ENCODE assay signal across 32 cellular contexts in the genomic region with DNA sequence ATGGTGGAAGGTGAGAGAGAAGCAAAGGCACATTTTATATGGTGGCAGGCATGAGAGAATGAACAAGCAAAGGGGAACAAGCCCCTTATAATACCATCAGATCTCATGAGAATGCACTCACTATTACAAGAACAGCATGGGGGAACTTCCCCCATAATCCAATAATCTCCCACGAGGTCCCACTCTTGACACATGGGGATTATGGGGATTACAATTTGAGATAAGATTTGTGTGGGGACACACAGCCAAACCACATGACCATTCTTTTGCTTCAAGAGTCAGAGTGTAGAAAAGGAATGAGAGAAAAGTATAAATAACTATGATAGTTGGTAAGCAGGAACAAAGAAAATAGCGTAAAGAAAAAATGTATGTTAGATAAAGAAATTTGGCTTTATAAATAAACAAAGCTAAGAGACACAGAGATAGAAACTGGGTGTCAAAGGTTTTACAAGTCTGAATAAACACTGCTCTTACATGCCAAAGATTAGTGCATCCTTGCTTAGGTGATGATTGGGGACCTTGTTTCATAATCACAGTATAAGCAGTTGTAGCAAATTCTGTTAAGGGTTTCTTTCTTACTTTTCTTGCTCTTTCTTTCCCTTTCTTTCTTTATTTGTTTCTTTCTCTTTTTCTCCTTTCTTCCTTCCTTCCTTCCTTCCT.
"Had no signal": no experiment of that assay in that cellular context is flagged by ENCODE, and none has a peak within 500 bp of the region (broad histone marks: within the 10 kb centered on the region; RNA-seq: fewer than 3 reads in every experiment).

No MANE protein-coding gene starts in this region.

- DNase-seq: activated CD4-positive, alpha-beta memory T cell treated with anti-CD3 and anti-CD28 coated beads, Interleukin-2, amount 10 ng/mL, durations not matched to agents 7 days and 5 days; activated CD4-positive, alpha-beta T cell treated with anti-CD3 and anti-CD28 coated beads for 1 hour; activated CD4-positive, alpha-beta T cell treated with anti-CD3 and anti-CD28 coated beads for 4 hours; activated CD4-positive, alpha-beta T cell treated with anti-CD3 and anti-CD28 coated beads, Interleukin-2, amount 10 ng/mL, durations not matched to agents 7 days and 5 days; activated CD4-positive, alpha-beta T cell treated with anti-CD3 and anti-CD28 coated beads, Interleukin-2, amount 50 U/mL, for 4 hours; activated CD8-positive, alpha-beta memory T cell treated with anti-CD3 and anti-CD28 coated beads, Interleukin-2, amount 50 U/mL, for 48 hours; activated gamma-delta T cell; activated naive CD4-positive, alpha-beta T cell; activated naive CD4-positive, alpha-beta T cell treated with anti-CD3 and anti-CD28 coated beads, Interleukin-2, amount 10 ng/mL, durations not matched to agents 7 days and 5 days; activated naive CD8-positive, alpha-beta T cell treated with anti-CD3 and anti-CD28 coated beads, Interleukin-2, amount 10 ng/mL, durations not matched to agents 7 days and 5 days; activated T-cell treated with anti-CD3 and anti-CD28 coated beads for 4 hours; activated T-cell treated with anti-CD3 and anti-CD28 coated beads, Interleukin-2, amount 50 U/mL, for 24 hours; activated T-cell treated with anti-CD3 and anti-CD28 coated beads, Interleukin-2, amount 50 U/mL, for 72 hours; amniotic stem cell; anterior cingulate cortex; brain microvascular endothelial cell; cortex of kidney; dermis blood vessel endothelial cell; effector CD4-positive, alpha-beta T cell; effector memory CD8-positive, alpha-beta T cell; erythroblast; foreskin melanocyte; heart right ventricle; hippocampal formation; T-helper 2 cell had no signal

- H3K36me3 ChIP-seq: brain microvascular endothelial cell, esophagus muscularis mucosa, gastroesophageal sphincter, heart right ventricle had no signal

- H3K27me3 ChIP-seq: brain microvascular endothelial cell, esophagus muscularis mucosa, gastroesophageal sphincter, heart right ventricle had no signal

- FAIRE-seq: astrocyte, bronchial epithelial cell, colon had no signal

- ATAC-seq: activated naive CD4-positive, alpha-beta T cell treated with anti-CD3 and anti-CD28 coated beads, Interleukin-2, amount 50 U/mL, for 72 hours; activated T-cell treated with anti-CD3 and anti-CD28 coated beads, Interleukin-2, amount 50 U/mL, for 72 hours; effector memory CD8-positive, alpha-beta T cell; gastroesophageal sphincter; heart right ventricle; WTC11 had no signal

- H3K4me1 ChIP-seq: esophagus muscularis mucosa, gastroesophageal sphincter, heart right ventricle had no signal

- H3K27ac ChIP-seq: brain microvascular endothelial cell, esophagus muscularis mucosa, gastroesophageal sphincter, heart right ventricle had no signal

- H3K9me3 ChIP-seq: esophagus muscularis mucosa, gastroesophageal sphincter, heart right ventricle had no signal

- H3K4me3 ChIP-seq: esophagus muscularis mucosa, gastroesophageal sphincter, heart right ventricle had no signal
